ENCODE assay signal across 36 cellular contexts in genomic region chr3:133419151-133419550, GRCh38. TPM values are rescaled to one million over a fixed set of nuclear protein-coding genes. Genes with fewer than 3 reads are reported as not detected.
"Had no signal": no experiment of that assay in that cellular context is flagged by ENCODE, and none has a peak within 500 bp of the region (broad histone marks: within the 10 kb centered on the region; RNA-seq: fewer than 3 reads in every experiment).

No MANE protein-coding gene starts in this region.

- H3K27me3 Mint-ChIP-seq: activated B cell treated with CpG ODN at 0.5 μM for 24 hours; activated CD4-positive, alpha-beta memory T cell treated with anti-CD3 and anti-CD28 coated beads for 36 hours; activated CD4-positive, alpha-beta T cell treated with anti-CD3 and anti-CD28 coated beads, Interleukin-2, amount 10 ng/mL, durations not matched to agents 24 days and 14 days; activated CD8-positive, alpha-beta T cell treated with anti-CD3 and anti-CD28 coated beads for 36 hours; activated naive CD8-positive, alpha-beta T cell; activated naive CD8-positive, alpha-beta T cell treated with anti-CD3 and anti-CD28 coated beads, Interleukin-2, amount 50 U/mL, for 24 hours had no signal

- H3K36me3 ChIP-seq: ascending aorta, brain microvascular endothelial cell, breast epithelium had no signal

- H3K9me3 Mint-ChIP-seq: activated B cell treated with CpG ODN at 0.5 μM for 24 hours; activated CD4-positive, alpha-beta memory T cell treated with anti-CD3 and anti-CD28 coated beads for 36 hours; activated CD8-positive, alpha-beta T cell treated with anti-CD3 and anti-CD28 coated beads for 36 hours; activated naive CD4-positive, alpha-beta T cell treated with anti-CD3 and anti-CD28 coated beads, Interleukin-2, amount 10 ng/mL, durations not matched to agents 7 days and 5 days; activated naive CD4-positive, alpha-beta T cell treated with anti-CD3 and anti-CD28 coated beads, Interleukin-2, amount 50 U/mL, for 24 hours; activated naive CD8-positive, alpha-beta T cell treated with anti-CD3 and anti-CD28 coated beads, Interleukin-2, amount 50 U/mL, for 24 hours; activated T-cell treated with anti-CD3 and anti-CD28 coated beads, Interleukin-2, amount 50 U/mL, for 4 hours; activated T-helper 1 cell treated with anti-CD3 and anti-CD28 coated beads, Interleukin-12 subunit alpha, Interleukin-12 subunit beta, Interleukin-2, Interleukin-4 antibody, amounts not matched to agents 30 ng/mL and 10 ng/mL and 1 ng/mL, durations not matched to agents 14 hours and 24 hours and 36 hours; activated T-helper 2 cell treated with anti-CD3 and anti-CD28 coated beads, Interferon-gamma antibody, Interleukin-2, Interleukin-4, amounts not matched to agents 10 μg/mL and 5 μg/mL and 100 μg/mL, durations not matched to agents 14 hours and 24 hours and 36 hours; T-helper 1 cell treated with Interleukin-12 subunit alpha and Interleukin-12 subunit beta and Interleukin-4 antibody, amounts not matched to agents 30 μg/mL and 1 μg/mL, for 36 hours; T-helper 2 cell treated with Interferon-gamma antibody and Interleukin-4, amounts not matched to agents 5 μg/mL and 100 μg/mL, for 36 hours had no signal

- H3K27ac Mint-ChIP-seq: activated B cell treated with CpG ODN at 0.5 μM for 24 hours; activated CD4-positive, alpha-beta memory T cell treated with anti-CD3 and anti-CD28 coated beads for 36 hours; activated CD4-positive, alpha-beta T cell treated with anti-CD3 and anti-CD28 coated beads, Interleukin-2, amount 10 ng/mL, durations not matched to agents 24 days and 14 days; activated CD8-positive, alpha-beta T cell treated with anti-CD3 and anti-CD28 coated beads for 36 hours; activated naive CD4-positive, alpha-beta T cell treated with anti-CD3 and anti-CD28 coated beads, Interleukin-2, amount 10 ng/mL, durations not matched to agents 7 days and 5 days; activated naive CD4-positive, alpha-beta T cell treated with anti-CD3 and anti-CD28 coated beads, Interleukin-2, amount 50 U/mL, for 24 hours; activated naive CD8-positive, alpha-beta T cell treated with anti-CD3 and anti-CD28 coated beads, Interleukin-2, amount 10 ng/mL, durations not matched to agents 7 days and 5 days; activated naive CD8-positive, alpha-beta T cell treated with anti-CD3 and anti-CD28 coated beads, Interleukin-2, amount 50 U/mL, for 24 hours; activated T-cell treated with anti-CD3 and anti-CD28 coated beads, Interleukin-2, amount 50 U/mL, for 72 hours; activated T-helper 1 cell treated with anti-CD3 and anti-CD28 coated beads, Interleukin-12 subunit alpha, Interleukin-12 subunit beta, Interleukin-2, Interleukin-4 antibody, amounts not matched to agents 30 ng/mL and 10 ng/mL and 1 ng/mL, durations not matched to agents 14 hours and 24 hours and 36 hours; activated T-helper 2 cell treated with anti-CD3 and anti-CD28 coated beads, Interferon-gamma antibody, Interleukin-2, Interleukin-4, amounts not matched to agents 10 μg/mL and 5 μg/mL and 100 μg/mL, durations not matched to agents 14 hours and 24 hours and 36 hours; T-helper 1 cell treated with Interleukin-12 subunit alpha and Interleukin-12 subunit beta and Interleukin-4 antibody, amounts not matched to agents 30 μg/mL and 1 μg/mL, for 36 hours; T-helper 2 cell treated with Interferon-gamma antibody and Interleukin-4, amounts not matched to agents 5 μg/mL and 100 μg/mL, for 36 hours had no signal

- H3K4me3 ChIP-seq: ascending aorta, breast epithelium had no signal

- H3K36me3 Mint-ChIP-seq: activated CD4-positive, alpha-beta memory T cell treated with anti-CD3 and anti-CD28 coated beads for 36 hours; activated naive CD4-positive, alpha-beta T cell treated with anti-CD3 and anti-CD28 coated beads, Interleukin-2, amount 10 ng/mL, durations not matched to agents 7 days and 5 days; activated naive CD4-positive, alpha-beta T cell treated with anti-CD3 and anti-CD28 coated beads, Interleukin-2, amount 50 U/mL, for 24 hours; activated naive CD8-positive, alpha-beta T cell; activated naive CD8-positive, alpha-beta T cell treated with anti-CD3 and anti-CD28 coated beads, Interleukin-2, amount 10 ng/mL, durations not matched to agents 7 days and 5 days had no signal

- DNase-seq: activated B cell treated with CpG ODN at 0.5 μM for 24 hours; activated CD4-positive, alpha-beta memory T cell treated with anti-CD3 and anti-CD28 coated beads for 36 hours; activated CD4-positive, alpha-beta T cell treated with anti-CD3 and anti-CD28 coated beads for 4 hours; activated CD4-positive, alpha-beta T cell treated with anti-CD3 and anti-CD28 coated beads, Interleukin-2, amount 10 ng/mL, durations not matched to agents 24 days and 14 days; activated CD4-positive, alpha-beta T cell treated with anti-CD3 and anti-CD28 coated beads, Interleukin-2, amount 50 U/mL, for 1 hour; activated CD4-positive, alpha-beta T cell treated with anti-CD3 and anti-CD28 coated beads, Interleukin-2, amount 50 U/mL, for 4 hours; activated CD4-positive, CD25-positive, alpha-beta regulatory T cell treated with anti-CD3 and anti-CD28 coated beads, Interleukin-2, amount 50 U/mL, for 72 hours; activated CD8-positive, alpha-beta memory T cell treated with anti-CD3 and anti-CD28 coated beads, Interleukin-2, amount 50 U/mL, for 4 hours; activated CD8-positive, alpha-beta T cell treated with anti-CD3 and anti-CD28 coated beads for 36 hours; activated effector memory CD4-positive, alpha-beta T cell treated with Interleukin-2 at 50 U/mL for 16 hours; activated gamma-delta T cell; activated naive CD4-positive, alpha-beta T cell treated with anti-CD3 and anti-CD28 coated beads, Interleukin-2, amount 10 ng/mL, durations not matched to agents 7 days and 5 days; activated naive CD4-positive, alpha-beta T cell treated with Interleukin-2 at 50 U/mL for 16 hours; activated naive CD8-positive, alpha-beta T cell treated with anti-CD3 and anti-CD28 coated beads, Interleukin-2, amount 10 ng/mL, durations not matched to agents 7 days and 5 days; activated naive CD8-positive, alpha-beta T cell treated with anti-CD3 and anti-CD28 coated beads, Interleukin-2, amount 50 U/mL, for 24 hours; activated T-cell treated with anti-CD3 and anti-CD28 coated beads for 4 hours; activated T-cell treated with anti-CD3 and anti-CD28 coated beads, Interleukin-2, amount 50 U/mL, for 1 hour; activated T-cell treated with anti-CD3 and anti-CD28 coated beads, Interleukin-2, amount 50 U/mL, for 4 hours; activated T-cell treated with anti-CD3 and anti-CD28 coated beads, Interleukin-2, amount 50 U/mL, for 72 hours; amygdala; anterior cingulate cortex; brain microvascular endothelial cell; central memory CD4-positive, alpha-beta T cell; T-helper 1 cell; T-helper 2 cell; T-helper 9 cell had no signal

- ATAC-seq: activated CD8-positive, alpha-beta T cell treated with anti-CD3 and anti-CD28 coated beads for 36 hours; activated naive CD8-positive, alpha-beta T cell treated with anti-CD3 and anti-CD28 coated beads, Interleukin-2, amount 50 U/mL, for 24 hours; activated T-cell treated with anti-CD3 and anti-CD28 coated beads, Interleukin-2, amount 50 U/mL, for 4 hours; activated T-cell treated with anti-CD3 and anti-CD28 coated beads, Interleukin-2, amount 50 U/mL, for 72 hours had no signal

- H3K4me1 Mint-ChIP-seq: activated naive CD4-positive, alpha-beta T cell treated with anti-CD3 and anti-CD28 coated beads, Interleukin-2, amount 50 U/mL, for 24 hours had no signal

- H3K27ac ChIP-seq: ascending aorta, brain microvascular endothelial cell, breast epithelium, VCaP had no signal

- H3K27me3 ChIP-seq: ascending aorta, brain microvascular endothelial cell, breast epithelium had no signal

- H3K4me3 Mint-ChIP-seq: activated B cell treated with CpG ODN at 0.5 μM for 24 hours; activated CD4-positive, alpha-beta memory T cell treated with anti-CD3 and anti-CD28 coated beads for 36 hours; activated CD4-positive, alpha-beta T cell treated with anti-CD3 and anti-CD28 coated beads, Interleukin-2, amount 10 ng/mL, durations not matched to agents 24 days and 14 days; activated CD8-positive, alpha-beta T cell treated with anti-CD3 and anti-CD28 coated beads for 36 hours; activated naive CD4-positive, alpha-beta T cell treated with anti-CD3 and anti-CD28 coated beads, Interleukin-2, amount 10 ng/mL, durations not matched to agents 7 days and 5 days; activated naive CD4-positive, alpha-beta T cell treated with anti-CD3 and anti-CD28 coated beads, Interleukin-2, amount 50 U/mL, for 24 hours; activated naive CD8-positive, alpha-beta T cell; activated naive CD8-positive, alpha-beta T cell treated with anti-CD3 and anti-CD28 coated beads, Interleukin-2, amount 10 ng/mL, durations not matched to agents 7 days and 5 days; activated naive CD8-positive, alpha-beta T cell treated with anti-CD3 and anti-CD28 coated beads, Interleukin-2, amount 50 U/mL, for 24 hours; activated T-cell treated with anti-CD3 and anti-CD28 coated beads, Interleukin-2, amount 50 U/mL, for 4 hours; activated T-cell treated with anti-CD3 and anti-CD28 coated beads, Interleukin-2, amount 50 U/mL, for 72 hours; activated T-helper 1 cell treated with anti-CD3 and anti-CD28 coated beads, Interleukin-12 subunit alpha, Interleukin-12 subunit beta, Interleukin-2, Interleukin-4 antibody, amounts not matched to agents 30 ng/mL and 10 ng/mL and 1 ng/mL, durations not matched to agents 14 hours and 24 hours and 36 hours; T-helper 1 cell treated with Interleukin-12 subunit alpha and Interleukin-12 subunit beta and Interleukin-4 antibody, amounts not matched to agents 30 μg/mL and 1 μg/mL, for 36 hours; T-helper 2 cell treated with Interferon-gamma antibody and Interleukin-4, amounts not matched to agents 5 μg/mL and 100 μg/mL, for 36 hours had no signal

- H3K9me3 ChIP-seq: ascending aorta, breast epithelium had no signal

RNA-seq across cellular contexts. Expression of gene BFSP2, which starts 19.3 kb away (rescaled TPM):
- total RNA-seq: activated CD4-positive, alpha-beta memory T cell treated with anti-CD3 and anti-CD28 coated beads for 36 hours; activated CD4-positive, alpha-beta T cell treated with anti-CD3 and anti-CD28 coated beads, Interleukin-2, amount 10 ng/mL, durations not matched to agents 24 days and 14 days; activated naive CD8-positive, alpha-beta T cell treated with anti-CD3 and anti-CD28 coated beads, Interleukin-2, amount 10 ng/mL, durations not matched to agents 7 days and 5 days; activated T-cell treated with anti-CD3 and anti-CD28 coated beads, Interleukin-2, amount 50 U/mL, for 4 hours; activated T-cell treated with anti-CD3 and anti-CD28 coated beads, Interleukin-2, amount 50 U/mL, for 72 hours; activated T-helper 1 cell treated with anti-CD3 and anti-CD28 coated beads, Interleukin-12 subunit alpha, Interleukin-12 subunit beta, Interleukin-2, Interleukin-4 antibody, amounts not matched to agents 30 ng/mL and 10 ng/mL and 1 ng/mL, durations not matched to agents 14 hours and 24 hours and 36 hours; activated T-helper 2 cell treated with anti-CD3 and anti-CD28 coated beads, Interferon-gamma antibody, Interleukin-2, Interleukin-4, amounts not matched to agents 10 μg/mL and 5 μg/mL and 100 μg/mL, durations not matched to agents 14 hours and 24 hours and 36 hours; ascending aorta; breast epithelium; cardiac septum had no signal
